Comparison of ENCODE assay signal across 16 cellular contexts in the genomic region with DNA sequence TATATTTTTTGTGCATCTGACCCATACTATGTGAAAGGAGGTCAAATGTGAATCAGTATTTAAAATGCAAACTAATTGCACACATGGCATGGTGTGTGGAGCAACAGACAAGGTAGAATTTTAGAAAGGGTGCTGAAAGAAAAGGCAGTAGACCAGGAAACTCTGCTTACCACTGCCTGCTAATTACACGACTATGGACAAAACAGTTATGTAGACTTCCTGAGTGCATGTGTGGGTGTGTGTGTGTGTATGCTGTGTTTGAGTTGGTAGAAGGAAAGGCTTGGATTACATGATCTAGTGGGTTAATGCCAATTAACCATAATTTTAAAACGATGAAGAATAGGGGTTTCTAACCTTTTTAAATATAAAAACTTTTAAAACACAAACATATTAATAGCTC.
"Had no signal": no experiment of that assay in that cellular context is flagged by ENCODE, and none has a peak within 500 bp of the region (broad histone marks: within the 10 kb centered on the region; RNA-seq: fewer than 3 reads in every experiment).

No MANE protein-coding gene starts in this region.

- H3K4me1 Mint-ChIP-seq: naive thymus-derived CD4-positive, alpha-beta T cell; nephron progenitor cell had no signal

- H3K4me3 Mint-ChIP-seq: naive thymus-derived CD4-positive, alpha-beta T cell; nephron progenitor cell had no signal

- H3K4me2 ChIP-seq: hepatocyte had no signal

- H3K27me3 ChIP-seq: hepatocyte had no signal

- ATAC-seq: left cardiac atrium; naive thymus-derived CD4-positive, alpha-beta T cell had no signal

- H3K4me3 ChIP-seq: dorsolateral prefrontal cortex, hepatocyte had no signal

- H3K36me3 Mint-ChIP-seq: naive thymus-derived CD4-positive, alpha-beta T cell had no signal

- H3K9ac ChIP-seq: parathyroid adenoma had no signal

- H3K9me3 Mint-ChIP-seq: nephron progenitor cell had no signal

- H3K4me1 ChIP-seq: parathyroid adenoma had no signal

- FAIRE-seq: kidney, small intestine had no signal

- H2AFZ ChIP-seq: hepatocyte, parathyroid adenoma had no signal

- DNase-seq: cortex of kidney; dorsolateral prefrontal cortex; effector CD8-positive, alpha-beta T cell; foreskin melanocyte; head of caudate nucleus; kidney; left cardiac atrium; mesendoderm; naive thymus-derived CD4-positive, alpha-beta T cell; nephron progenitor cell; small intestine; stimulated activated CD4-positive, alpha-beta T cell treated with anti-CD3 and anti-CD28 coated beads, Interleukin-2, amount 100 ng/mL, for 48 hours; stimulated activated naive CD4-positive, alpha-beta T cell treated with Interleukin-2 at 50 U/mL for 16 hours; trophoblast cell had no signal

- H3K27me3 Mint-ChIP-seq: naive thymus-derived CD4-positive, alpha-beta T cell had no signal

- H3K79me2 ChIP-seq: hepatocyte, parathyroid adenoma had no signal

- H3K27ac Mint-ChIP-seq: naive thymus-derived CD4-positive, alpha-beta T cell; nephron progenitor cell had no signal

- H3K27ac ChIP-seq: dorsolateral prefrontal cortex, hepatocyte, parathyroid adenoma had no signal
